In genomic region chr9:13568446-13568845, GRCh38 we compare ENCODE assay signal across 8 cellular contexts.
A peak's percentile ranks its signal among the peaks of the same experiment; 100 is the strongest.
DNase-seq lines count a peak whose midpoint lies in the region; TF ChIP-seq lines count a peak whose summit lies in the region.
"Had no signal": no experiment of that assay in that cellular context is flagged by ENCODE, and none has a peak within 500 bp of the region (broad histone marks: within the 10 kb centered on the region; RNA-seq: fewer than 3 reads in every experiment).

No MANE protein-coding gene starts in this region.

- DNase-seq in NCI-H146 (lab: John Stamatoyannopoulos, UW) (peak; percentile 65), cardiac fibroblast (ENCODE audit: low read depth in 2 of 2) (peak; percentile 46 to 63), left kidney (ENCODE audit: low read depth, low spot score) (peak; percentile 21), suprapubic skin (ENCODE audit: low spot score in 2 of 2) (no peak), GM10248 (ENCODE audit: extremely low spot score) (no peak), lower leg skin (ENCODE audit: low spot score in 2 of 2) (no peak)
- no peak for DNase-seq in CD8-positive, alpha-beta memory T cell
- DNase-seq: activated naive CD4-positive, alpha-beta T cell treated with anti-CD3 and anti-CD28 coated beads, Interleukin-2, amount 50 U/mL, for 16 hours had no signal

- H3K36me3 Mint-ChIP-seq in CD8-positive, alpha-beta memory T cell: no peaks in the 10 kb centered on the region

- WGBS in suprapubic skin: 37% methylated on average over 5 of the region's 5 CpGs
- 38 to 54% methylated on average over 5 of the region's 5 CpGs for WGBS in lower leg skin, 2 donors

- H3K4me1 Mint-ChIP-seq in CD8-positive, alpha-beta memory T cell: peaks cover 0 to 5% (median 0%) of the 10 kb centered on the region in 3 donors

- POLR2A ChIA-PET in GM10248 (lab: Yijun Ruan, JAX): no interaction called here
- POLR2A ChIA-PET in CD8-positive, alpha-beta memory T cell (lab: Charles Lee): no interaction called here

- peaks cover 26% of the 10 kb centered on the region for H3K4me1 ChIP-seq in suprapubic skin
- no peaks in the 10 kb centered on the region for H3K4me1 ChIP-seq in CD8-positive, alpha-beta memory T cell (ENCODE audit: insufficient read depth, low read length)

- H3K36me3 ChIP-seq in suprapubic skin: no peaks in the 10 kb centered on the region
- no peaks in the 10 kb centered on the region for H3K36me3 ChIP-seq in CD8-positive, alpha-beta memory T cell (ENCODE audit: insufficient read depth, low read length)

- H3K27me3 Mint-ChIP-seq in CD8-positive, alpha-beta memory T cell: no peaks in the 10 kb centered on the region

- no peaks in the 10 kb centered on the region for H3K27me3 ChIP-seq in suprapubic skin
- no peaks in the 10 kb centered on the region for H3K27me3 ChIP-seq in CD8-positive, alpha-beta memory T cell (ENCODE audit: insufficient read depth, low read length, poor library complexity, severe bottlenecking)

- H3K27ac Mint-ChIP-seq in CD8-positive, alpha-beta memory T cell: no peak overlapping the region

- intact Hi-C loops in lower leg skin (cut with DNase I; ENCODE audit: low total_unique reads): no loop called here

- no peak for TF ChIP-seq EP300 in suprapubic skin (IDR thresholded peaks at IDR 0.05)

- TF ChIP-seq CTCF in cardiac fibroblast (IDR thresholded peaks at IDR 0.05; ENCODE audit: low read depth, low read length): no peak
- no peak for TF ChIP-seq CTCF in suprapubic skin (IDR thresholded peaks at IDR 0.05)
- no peak for TF ChIP-seq CTCF in GM10248 (IDR thresholded peaks at IDR 0.05; ENCODE audit: control extremely low read depth, extremely low read depth, low read depth, missing control alignments)
- TF ChIP-seq CTCF in lower leg skin (IDR thresholded peaks at IDR 0.05): no peak

- H3K4me3 ChIP-seq in cardiac fibroblast (replicated peaks in 1 of 2; ENCODE audit: low read depth in 2 of 2, low read length in 2 of 2): peak overlapping the region in 1 of 2 donors; percentile 33
- H3K4me3 ChIP-seq in suprapubic skin: peak overlapping the region; percentile 24
- H3K4me3 ChIP-seq in CD8-positive, alpha-beta memory T cell (ENCODE audit: low read length): no peak overlapping the region
- H3K4me3 ChIP-seq in lower leg skin (ENCODE audit: low read depth, poor library complexity, severe bottlenecking): no peak overlapping the region

- H3K9me3 ChIP-seq in suprapubic skin: no peaks in the 10 kb centered on the region
- H3K9me3 ChIP-seq in CD8-positive, alpha-beta memory T cell (ENCODE audit: low read length): no peaks in the 10 kb centered on the region

- peak overlapping the region; percentile 72 for H3K27ac ChIP-seq in suprapubic skin
- no peak overlapping the region for H3K27ac ChIP-seq in CD8-positive, alpha-beta memory T cell (ENCODE audit: low read depth, low read length)

- peaks cover 0 to 20% (median 3%) of the 10 kb centered on the region in 5 donors for H3K9me3 Mint-ChIP-seq in CD8-positive, alpha-beta memory T cell

- CTCF ChIA-PET in GM10248 (lab: Yijun Ruan, JAX): no interaction called here
- CTCF ChIA-PET in CD8-positive, alpha-beta memory T cell (lab: Charles Lee): no interaction called here

- H3K4me3 Mint-ChIP-seq in CD8-positive, alpha-beta memory T cell: peak overlapping the region in 1 of 7 donors; percentile 15

- TF ChIP-seq POLR2A in suprapubic skin (IDR thresholded peaks at IDR 0.05): no peak
- no peak for TF ChIP-seq POLR2A in lower leg skin (IDR thresholded peaks at IDR 0.05)

Comparison
In these comparisons a context has a peak if more than half of its experiments do, and no peak if none do; other contexts are left out.
1. DNase-seq: peak in NCI-H146 (single experiment), cardiac fibroblast (2 of 2) and left kidney (single experiment); none in suprapubic skin (0 of 2), GM10248 (single experiment), CD8-positive, alpha-beta memory T cell (0 of 5) and lower leg skin (0 of 2).